In the genomic region with DNA sequence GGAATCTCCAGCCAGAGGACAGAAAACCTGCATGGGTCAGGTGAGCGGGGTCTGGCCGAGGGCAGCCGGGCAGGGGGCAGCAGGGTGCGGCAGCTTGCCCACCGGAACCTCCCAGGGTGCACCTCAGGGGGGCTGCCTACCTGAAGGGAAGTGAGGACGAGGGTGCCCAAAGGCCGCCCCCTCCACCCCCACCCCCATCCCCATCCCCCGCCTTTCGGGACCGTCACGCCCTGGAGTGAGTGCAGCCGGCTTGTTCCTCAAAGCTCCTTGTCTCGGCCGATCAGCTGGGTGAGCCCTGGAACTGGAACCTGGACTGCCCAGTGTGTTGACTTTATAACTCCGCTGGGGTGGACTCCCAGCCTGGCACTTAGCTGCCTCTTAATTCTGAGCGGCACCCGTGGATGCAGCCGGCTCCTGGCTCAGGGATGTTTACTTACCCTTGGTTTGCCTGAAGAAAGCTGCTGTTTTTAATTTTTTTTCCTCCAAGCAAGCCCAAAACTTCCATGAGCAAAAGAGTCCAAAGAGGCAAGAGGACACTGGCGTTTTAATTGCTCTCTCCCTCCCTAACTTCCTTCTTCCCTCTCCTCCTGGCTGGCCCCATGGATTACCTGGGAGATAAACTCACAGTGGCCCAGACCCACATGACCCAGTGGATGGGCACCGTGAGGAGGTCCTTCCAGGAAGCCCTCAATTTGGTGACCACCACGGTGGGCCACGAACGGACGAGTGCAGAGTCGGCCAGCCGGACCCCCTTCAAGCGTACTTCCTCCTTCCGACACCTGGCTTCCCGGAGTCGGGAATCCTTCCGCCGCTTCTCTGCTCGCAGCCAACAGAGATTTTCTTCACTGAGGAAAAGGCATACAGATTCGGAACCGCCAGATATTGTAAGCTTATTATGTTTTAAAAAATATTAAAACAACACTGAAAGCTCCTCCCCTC, we compare ENCODE assay signal across 8 cellular contexts.
DNase-seq lines count a peak whose midpoint lies in the region.

No MANE protein-coding gene starts in this region.

- H3K9ac ChIP-seq in iPS-20b (ENCODE audit: low read depth, low read length) = peak overlapping the region; percentile 59; the same call in 1 of the 2 replicates

- H3K36me3 ChIP-seq in iPS-20b (ENCODE audit: insufficient read depth, low read depth, low read length) = no peaks in the 10 kb centered on the region

- H3K4me3 Mint-ChIP-seq in activated CD4-positive, alpha-beta T cell treated with anti-CD3 and anti-CD28 coated beads, Interleukin-2, amount 10 ng/mL, durations not matched to agents 24 days and 14 days = peak overlapping the region; percentile 81

- peaks cover 10% of the 10 kb centered on the region; the same call in 1 of the 2 replicates for H3K4me1 ChIP-seq in iPS-20b (ENCODE audit: insufficient read depth, low read length)

- H3K9me3 ChIP-seq in iPS-20b (ENCODE audit: insufficient read depth, low read depth, low read length) = no peaks in the 10 kb centered on the region

- no peaks in the 10 kb centered on the region for H3K27me3 ChIP-seq in iPS-20b (ENCODE audit: insufficient read depth, low read length)

- intact Hi-C loops in activated CD4-positive, alpha-beta T cell treated with anti-CD3 and anti-CD28 coated beads, Interleukin-2, amount 10 ng/mL, durations not matched to agents 24 days and 14 days (cut with micrococcal nuclease) = no loop called here

- peaks cover 16% of the 10 kb centered on the region for H3K4me1 Mint-ChIP-seq in activated CD4-positive, alpha-beta T cell treated with anti-CD3 and anti-CD28 coated beads, Interleukin-2, amount 10 ng/mL, durations not matched to agents 24 days and 14 days

- H3K36me3 Mint-ChIP-seq in activated CD4-positive, alpha-beta T cell treated with anti-CD3 and anti-CD28 coated beads, Interleukin-2, amount 10 ng/mL, durations not matched to agents 24 days and 14 days (ENCODE audit: low read depth) = peaks cover 11% of the 10 kb centered on the region

- DNase-seq in activated CD4-positive, alpha-beta T cell treated with anti-CD3 and anti-CD28 coated beads, Interleukin-2, amount 10 ng/mL, durations not matched to agents 24 days and 14 days = no peak
- DNase-seq in activated CD4-positive, alpha-beta T cell treated with anti-CD3 and anti-CD28 coated beads, Interleukin-2, amount 50 U/mL, for 4 hours = no peak
- no peak for DNase-seq in NOMO-1 treated with DMSO at 0.1 percent for 48 hours (lab: John Stamatoyannopoulos, UW; ENCODE audit: unreplicated experiment)
- DNase-seq in HK-2 (ENCODE audit: unreplicated experiment) = no peak
- DNase-seq in NCI-H2107 (lab: John Stamatoyannopoulos, UW) = no peak

- H3K27me3 Mint-ChIP-seq in activated CD4-positive, alpha-beta T cell treated with anti-CD3 and anti-CD28 coated beads, Interleukin-2, amount 10 ng/mL, durations not matched to agents 24 days and 14 days = no peaks in the 10 kb centered on the region

- H3K27ac Mint-ChIP-seq in activated CD4-positive, alpha-beta T cell treated with anti-CD3 and anti-CD28 coated beads, Interleukin-2, amount 10 ng/mL, durations not matched to agents 24 days and 14 days = no peak overlapping the region

- H3K27ac ChIP-seq in angular gyrus (ENCODE audit: low read depth, low read length) (peak overlapping the region; percentile 83), iPS-20b (ENCODE audit: low read length) (no peak overlapping the region), skin epidermis (peak overlapping the region in 20 of 21 experiments; percentile 13 to 89 (median 75))

- peak overlapping the region; percentile 73 for H3K4me3 ChIP-seq in iPS-20b (ENCODE audit: low read length)
- peak overlapping the region; percentile 36 to 52 (median 47) for H3K4me3 ChIP-seq in skin epidermis

- no peaks in the 10 kb centered on the region for H3K9me3 Mint-ChIP-seq in activated CD4-positive, alpha-beta T cell treated with anti-CD3 and anti-CD28 coated beads, Interleukin-2, amount 10 ng/mL, durations not matched to agents 24 days and 14 days
